Comparison of ENCODE assay signal across 25 cellular contexts in the genomic region with DNA sequence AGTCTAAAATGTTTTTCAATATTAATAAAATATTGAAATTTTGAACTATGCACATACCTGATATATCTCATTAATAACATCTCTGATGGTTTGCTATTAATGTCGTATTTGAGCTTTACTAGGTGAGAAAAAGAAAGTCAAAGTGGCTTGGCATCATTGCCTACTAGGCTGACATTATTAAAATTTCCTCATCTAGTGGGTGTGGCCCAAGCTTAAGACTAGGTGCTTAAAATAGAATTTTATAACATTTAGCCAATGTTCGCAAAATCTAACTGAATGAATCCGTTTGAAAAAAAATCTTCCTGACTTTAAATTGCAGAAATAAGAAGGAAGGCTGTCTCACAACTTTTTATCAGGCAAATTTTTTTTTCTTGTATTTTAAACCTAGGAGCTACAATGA. TPM values are rescaled to one million over a fixed set of nuclear protein-coding genes. Genes with fewer than 3 reads are reported as not detected.
"Had no signal": no experiment of that assay in that cellular context is flagged by ENCODE, and none has a peak within 500 bp of the region (broad histone marks: within the 10 kb centered on the region; RNA-seq: fewer than 3 reads in every experiment).

No MANE protein-coding gene starts in this region.

- ATAC-seq: heart left ventricle; left lung; lower lobe of right lung; natural killer cell treated with Interleukin-12 subunit alpha and Interleukin-12 subunit beta and Interleukin-15 and Interleukin-18, amount 100 ng/mL, for 72 hours; pancreas; stimulated activated effector memory CD8-positive, alpha-beta T cell treated with anti-CD3 and anti-CD28 coated beads, Interleukin-12 subunit alpha, Interleukin-12 subunit beta, amount 100 ng/mL, for 72 hours had no signal

- H3K36me3 Mint-ChIP-seq: natural killer cell treated with Interleukin-12 subunit alpha and Interleukin-12 subunit beta and Interleukin-15 and Interleukin-18, amount 100 ng/mL, for 72 hours; stimulated activated effector memory CD8-positive, alpha-beta T cell treated with anti-CD3 and anti-CD28 coated beads, Interleukin-12 subunit alpha, Interleukin-12 subunit beta, amount 100 ng/mL, for 72 hours; type B pancreatic cell had no signal

- H3K9me3 ChIP-seq: esophagus squamous epithelium, gastrocnemius medialis, heart left ventricle, left lung, lower lobe of right lung, neutrophil, pancreas, sigmoid colon, thyroid gland had no signal

- H3K27ac Mint-ChIP-seq: dendritic cell treated with granulocyte-macrophage colony-stimulating factor and Interleukin-4, amounts not matched to agents 40 ng/mL and 50 ng/mL, for 4 days; natural killer cell treated with Interleukin-12 subunit alpha and Interleukin-12 subunit beta and Interleukin-15 and Interleukin-18, amount 100 ng/mL, for 72 hours; stimulated activated effector memory CD8-positive, alpha-beta T cell treated with anti-CD3 and anti-CD28 coated beads, Interleukin-12 subunit alpha, Interleukin-12 subunit beta, amount 100 ng/mL, for 72 hours; type B pancreatic cell had no signal

- H3K4me3 ChIP-seq: esophagus squamous epithelium, gastrocnemius medialis, heart left ventricle, left lung, lower lobe of right lung, pancreas, sigmoid colon, thyroid gland had no signal

- DNase-seq: central memory CD4-positive, alpha-beta T cell; effector CD8-positive, alpha-beta T cell; erythroblast; esophagus squamous epithelium; foreskin fibroblast; gastrocnemius medialis; heart left ventricle; hippocampal formation; left cardiac atrium; left lung; lower lobe of right lung; pancreas; retina; sigmoid colon; stimulated activated CD4-positive, alpha-beta T cell treated with anti-CD3 and anti-CD28 coated beads, Interleukin-2, amount 100 ng/mL, for 24 hours; stimulated activated CD4-positive, alpha-beta T cell treated with anti-CD3 and anti-CD28 coated beads, Interleukin-4, amount 100 ng/mL, for 24 hours; stimulated activated naive CD4-positive, alpha-beta T cell treated with Interleukin-2 at 50 U/mL for 16 hours; substantia nigra; thyroid gland had no signal

- H3K36me3 ChIP-seq: esophagus squamous epithelium, gastrocnemius medialis, heart left ventricle, left lung, lower lobe of right lung, neutrophil, pancreas, sigmoid colon, thyroid gland had no signal

- H3K4me3 Mint-ChIP-seq: dendritic cell treated with granulocyte-macrophage colony-stimulating factor and Interleukin-4, amounts not matched to agents 40 ng/mL and 50 ng/mL, for 4 days; natural killer cell treated with Interleukin-12 subunit alpha and Interleukin-12 subunit beta and Interleukin-15 and Interleukin-18, amount 100 ng/mL, for 72 hours; neural crest cell; stimulated activated effector memory CD8-positive, alpha-beta T cell treated with anti-CD3 and anti-CD28 coated beads, Interleukin-12 subunit alpha, Interleukin-12 subunit beta, amount 100 ng/mL, for 72 hours; type B pancreatic cell had no signal

- H3K27me3 Mint-ChIP-seq: dendritic cell treated with granulocyte-macrophage colony-stimulating factor and Interleukin-4, amounts not matched to agents 40 ng/mL and 50 ng/mL, for 4 days; natural killer cell treated with Interleukin-12 subunit alpha and Interleukin-12 subunit beta and Interleukin-15 and Interleukin-18, amount 100 ng/mL, for 72 hours; type B pancreatic cell had no signal

- H3K9me3 Mint-ChIP-seq: dendritic cell treated with granulocyte-macrophage colony-stimulating factor and Interleukin-4, amounts not matched to agents 40 ng/mL and 50 ng/mL, for 4 days; natural killer cell treated with Interleukin-12 subunit alpha and Interleukin-12 subunit beta and Interleukin-15 and Interleukin-18, amount 100 ng/mL, for 72 hours; neural crest cell; stimulated activated effector memory CD8-positive, alpha-beta T cell treated with anti-CD3 and anti-CD28 coated beads, Interleukin-12 subunit alpha, Interleukin-12 subunit beta, amount 100 ng/mL, for 72 hours; type B pancreatic cell had no signal

- H3K27me3 ChIP-seq: esophagus squamous epithelium, gastrocnemius medialis, heart left ventricle, left lung, neutrophil, pancreas, sigmoid colon, thyroid gland had no signal

- H3K4me1 Mint-ChIP-seq: neural crest cell; stimulated activated effector memory CD8-positive, alpha-beta T cell treated with anti-CD3 and anti-CD28 coated beads, Interleukin-12 subunit alpha, Interleukin-12 subunit beta, amount 100 ng/mL, for 72 hours had no signal

- H3K4me1 ChIP-seq: gastrocnemius medialis, left lung, lower lobe of right lung, pancreas, sigmoid colon, thyroid gland had no signal

- H3K27ac ChIP-seq: left lung, lower lobe of right lung, neutrophil, pancreas had no signal

RNA-seq across cellular contexts. Expression of gene ABI3BP, which starts 46.1 kb away (rescaled TPM):
- total RNA-seq: natural killer cell treated with Interleukin-12 subunit alpha and Interleukin-12 subunit beta and Interleukin-15 and Interleukin-18, amount 100 ng/mL, for 72 hours; neural crest cell had no signal
